8 cellular contexts compared by ENCODE assay signal in genomic region chr1:55021965-55022546, GRCh38. TPM values are rescaled to one million over a fixed set of nuclear protein-coding genes. Genes with fewer than 3 reads are reported as not detected.
DNase-seq lines count a peak whose midpoint lies in the region; ATAC-seq and TF ChIP-seq lines count a peak whose summit lies in the region.

No MANE protein-coding gene starts in this region.

- H3K27me3 Mint-ChIP-seq in CD8-positive, alpha-beta memory T cell = peaks cover 1 to 37% of the 10 kb centered on the region in 2 donors

- no peaks in the 10 kb centered on the region for H3K27me3 ChIP-seq in CD8-positive, alpha-beta memory T cell (ENCODE audit: insufficient read depth, low read length, poor library complexity, severe bottlenecking)
- no peaks in the 10 kb centered on the region; the same call in 1 of the 2 replicates for H3K27me3 ChIP-seq in Panc1 (ENCODE audit: control insufficient read depth, insufficient read depth, low read length)
- peaks cover 4% of the 10 kb centered on the region for H3K27me3 ChIP-seq in neutrophil

- H3K4me3 ChIP-seq in CD8-positive, alpha-beta memory T cell (ENCODE audit: low read length) = no peak overlapping the region
- H3K4me3 ChIP-seq in Panc1 (ENCODE audit: low read depth in 2 of 2, low read length in 2 of 2) (no peak overlapping the region), fibroblast of villous mesenchyme (ENCODE audit: low read depth, low read length) (no peak overlapping the region), neutrophil (ENCODE audit: low read depth in 1 of 2, low read length in 1 of 2) (no peak overlapping the region)

- H3K4me1 ChIP-seq in CD8-positive, alpha-beta memory T cell (ENCODE audit: insufficient read depth, low read length) = no peaks in the 10 kb centered on the region
- H3K4me1 ChIP-seq in Panc1 (ENCODE audit: control insufficient read depth, insufficient read depth, low read length) = no peaks in the 10 kb centered on the region
- H3K4me1 ChIP-seq in neutrophil (ENCODE audit: control insufficient read depth in 1 of 2, insufficient read depth in 1 of 2, low read depth in 1 of 2, low read length in 1 of 2) = peaks cover 0 to 13% of the 10 kb centered on the region in 2 experiments

- peaks cover 0 to 4% (median 3%) of the 10 kb centered on the region in 3 donors for H3K4me1 Mint-ChIP-seq in CD8-positive, alpha-beta memory T cell

- CTCF ChIA-PET in CD8-positive, alpha-beta memory T cell (lab: Charles Lee) = interaction anchor here (0.7 to 2.1 kb wide), 7 partner anchors 8 to 77 kb away, joined by 3 to 13 read pairs (median 4); no protein-coding TSS in a partner anchor
- CTCF ChIA-PET in Panc1 (lab: Charles Lee) = interaction anchor here (0.7 to 2.3 kb wide), 9 partner anchors 11 to 82 kb away, joined by 3 to 30 read pairs (median 6); no protein-coding TSS in a partner anchor

- in situ Hi-C loops in Panc1 (cut with HindIII; ENCODE audit: low pct_unique_long_range_greater_than_20kb, low sequenced_read_pairs) = no loop called here

- intact Hi-C loops in Panc1 (cut with micrococcal nuclease; ENCODE audit: unreplicated experiment) = no loop called here

- DNase-seq in CD8-positive, alpha-beta memory T cell = peak; percentile 23 to 59 (median 48)
- peak; percentile 71 to 73 for DNase-seq in Kasumi-1 (lab: John Stamatoyannopoulos, UW)
- DNase-seq in Panc1 (ENCODE audit: low read depth, low spot score) = peak; percentile 65
- DNase-seq in activated T-helper 1 cell treated with anti-CD3 and anti-CD28 coated beads, Interleukin-2, amount 50 U/mL, for 16 hours (ENCODE audit: low read depth in 1 of 2, low spot score in 1 of 2) = peak; percentile 37 to 39
- peak; percentile 83 for DNase-seq in fibroblast of villous mesenchyme (ENCODE audit: low read depth)
- DNase-seq in superior temporal gyrus (ENCODE audit: extremely low spot score) = peak; percentile 71

- no peaks in the 10 kb centered on the region for H3K9me3 Mint-ChIP-seq in CD8-positive, alpha-beta memory T cell

- no peaks in the 10 kb centered on the region for H3K36me3 Mint-ChIP-seq in CD8-positive, alpha-beta memory T cell

- ATAC-seq in GM21423 (IDR thresholded peaks at IDR 0.05; ENCODE audit: unreplicated experiment) (peak; percentile 86), Panc1 (peak; percentile 100)

- no peak overlapping the region for H3K27ac ChIP-seq in CD8-positive, alpha-beta memory T cell (ENCODE audit: low read depth, low read length)
- H3K27ac ChIP-seq in Panc1 (ENCODE audit: low read length) (no peak overlapping the region), neutrophil (no peak overlapping the region)

- no peaks in the 10 kb centered on the region for H3K9me3 ChIP-seq in CD8-positive, alpha-beta memory T cell (ENCODE audit: low read length)
- no peaks in the 10 kb centered on the region for H3K9me3 ChIP-seq in Panc1 (ENCODE audit: control insufficient read depth, insufficient read depth, low read depth, low read length)
- no peaks in the 10 kb centered on the region for H3K9me3 ChIP-seq in neutrophil

- peak overlapping the region in 1 of 8 donors; percentile 42 for H3K27ac Mint-ChIP-seq in CD8-positive, alpha-beta memory T cell

- no peaks in the 10 kb centered on the region for H3K36me3 ChIP-seq in CD8-positive, alpha-beta memory T cell (ENCODE audit: insufficient read depth, low read length)
- H3K36me3 ChIP-seq in Panc1 (ENCODE audit: control insufficient read depth, insufficient read depth, low read length) (no peaks in the 10 kb centered on the region), neutrophil (no peaks in the 10 kb centered on the region)

- BruUV-seq in Panc1 (replicated peaks; lab: Mats Ljungman, UMichigan) = no TSS peak

- TF ChIP-seq CTCF in Panc1 (IDR thresholded peaks at IDR 0.05) = peak; percentile 96
- TF ChIP-seq CTCF in fibroblast of villous mesenchyme (IDR thresholded peaks at IDR 0.05; ENCODE audit: insufficient read depth, low read depth, low read length) = peak; percentile 91
- TF ChIP-seq CTCF in neutrophil (IDR thresholded peaks at IDR 0.05) = peak; percentile 76

- POLR2A ChIA-PET in CD8-positive, alpha-beta memory T cell (lab: Charles Lee) = no interaction called here
- POLR2A ChIA-PET in Panc1 (lab: Charles Lee) = no interaction called here

- H3K4me3 Mint-ChIP-seq in CD8-positive, alpha-beta memory T cell = no peak overlapping the region

RNA-seq across cellular contexts. Expression of gene PCSK9, which starts 17.3 kb away (rescaled TPM):
- not detected for total RNA-seq in CD8-positive, alpha-beta memory T cell
- not detected for polyA plus RNA-seq in CD8-positive, alpha-beta memory T cell
- total RNA-seq in Panc1 (2021; ENCODE audit: unreplicated experiment) (0.26 TPM), fibroblast of villous mesenchyme (2.6 and 9.1 TPM in 2 replicates)
- polyA plus RNA-seq in Panc1 (2012; ENCODE audit: insufficient read length) = 0.08 TPM

RNA-seq across cellular contexts. Expression of gene BSND, which starts 23.3 kb away (rescaled TPM):
- not detected for total RNA-seq in CD8-positive, alpha-beta memory T cell
- polyA plus RNA-seq in CD8-positive, alpha-beta memory T cell = not detected
- not detected for total RNA-seq in Panc1 (2021; ENCODE audit: unreplicated experiment)
- polyA plus RNA-seq in Panc1 (2012; ENCODE audit: insufficient read length) = not detected
- not detected in 2 replicates for total RNA-seq in fibroblast of villous mesenchyme

RNA-seq across cellular contexts. Expression of gene TMEM61, which starts 41.6 kb away (rescaled TPM):
- total RNA-seq in CD8-positive, alpha-beta memory T cell = not detected
- polyA plus RNA-seq in CD8-positive, alpha-beta memory T cell = not detected
- total RNA-seq in Panc1 (2021; ENCODE audit: unreplicated experiment) = not detected
- 0.21 TPM for polyA plus RNA-seq in Panc1 (2012; ENCODE audit: insufficient read length)
- total RNA-seq in fibroblast of villous mesenchyme = not detected in 2 replicates
